In genomic region chr7:134886353-134887057, GRCh38 we compare ENCODE assay signal across 1 cellular context.
TF ChIP-seq lines count a peak whose summit lies in the region.

No MANE protein-coding gene starts in this region.

TF ChIP-seq in WTC11, 78 proteins besides CTCF, POLR2A, EP300 and RAD21 (continued from another document):
- no peak for TF ChIP-seq GRHL2 (CRISPR knock-in tag; IDR thresholded peaks at IDR 0.05; ENCODE audit: insufficient replicate concordance, severe bottlenecking)
- TF ChIP-seq IRF2 (CRISPR knock-in tag; IDR thresholded peaks at IDR 0.05; ENCODE audit: borderline replicate concordance, low read depth): no peak
- no peak for TF ChIP-seq ARID4B (CRISPR knock-in tag; IDR thresholded peaks at IDR 0.05; ENCODE audit: borderline replicate concordance)
- no peak for TF ChIP-seq CREM (CRISPR knock-in tag; IDR thresholded peaks at IDR 0.05)
TF ChIP-seq in WTC11: peak in this region for 0.
